Comparison of ENCODE assay signal across 8 cellular contexts in the genomic region with DNA sequence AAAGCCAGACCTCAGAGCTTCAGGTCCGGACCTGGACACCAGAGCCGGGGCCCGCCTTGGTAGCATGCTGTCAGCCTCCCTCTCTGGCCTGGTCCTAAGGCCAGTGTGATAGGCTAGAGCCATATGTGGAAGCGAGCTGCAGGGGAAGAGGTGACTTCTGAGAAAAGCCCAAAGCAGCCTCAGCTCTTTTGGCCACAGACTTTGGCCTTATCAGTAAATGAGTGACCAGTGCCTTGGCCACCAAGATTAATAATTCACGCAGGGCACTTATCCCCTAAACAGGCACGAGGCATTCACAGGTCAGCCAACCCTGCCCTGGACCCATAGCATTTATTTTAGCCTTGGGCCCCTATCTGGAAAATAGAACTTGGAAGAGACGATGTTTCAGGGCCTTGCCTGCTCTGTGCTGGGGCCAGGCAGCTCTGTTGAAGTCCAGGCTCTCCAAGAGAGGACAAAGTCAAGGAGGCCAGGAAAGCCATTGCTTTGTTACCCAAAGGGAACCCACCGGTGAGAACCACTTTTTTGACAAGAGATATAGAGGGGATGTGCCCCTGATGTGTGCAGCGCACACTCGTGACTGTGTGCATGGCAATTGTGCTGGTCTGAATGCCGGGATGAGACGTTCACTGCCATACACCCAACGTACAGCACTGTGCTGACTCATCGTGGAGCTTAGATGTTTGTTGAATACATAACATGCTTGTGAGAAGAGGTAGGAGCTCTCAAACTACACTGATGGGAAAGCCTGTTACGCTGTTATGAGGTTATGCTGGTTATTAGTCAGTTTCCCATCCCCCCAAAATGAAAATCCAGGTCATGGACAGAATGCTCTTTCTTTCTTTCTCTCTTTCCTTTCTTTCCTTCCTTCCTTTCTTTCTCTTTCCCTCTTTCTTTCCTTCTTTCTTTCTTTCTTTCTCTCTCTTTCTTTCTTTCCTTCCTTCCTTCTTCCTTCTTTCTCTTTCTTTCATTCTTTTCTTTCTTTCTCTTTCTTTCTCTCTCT. TPM values are rescaled to one million over a fixed set of nuclear protein-coding genes. Genes with fewer than 3 reads are reported as not detected.
A peak's percentile ranks its signal among the peaks of the same experiment; 100 is the strongest.
DNase-seq lines count a peak whose midpoint lies in the region; ATAC-seq and TF ChIP-seq lines count a peak whose summit lies in the region.

No MANE protein-coding gene starts in this region.

- intact Hi-C loops in cardiac septum (cut with DNase I) (no loop called here), thyroid gland (cut with DNase I) (no loop called here)

- no peak overlapping the region for H3K4me3 Mint-ChIP-seq in activated T-cell treated with anti-CD3 and anti-CD28 coated beads, Interleukin-2, amount 50 U/mL, for 4 hours

- H3K36me3 ChIP-seq in thyroid gland: no peaks in the 10 kb centered on the region

- H3K4me1 ChIP-seq in thyroid gland: no peaks in the 10 kb centered on the region

- no peak overlapping the region for H3K4me3 ChIP-seq in astrocyte of the spinal cord (ENCODE audit: low read depth, low read length)
- no peak overlapping the region for H3K4me3 ChIP-seq in retinal pigment epithelial cell (ENCODE audit: low read length)
- no peak overlapping the region for H3K4me3 ChIP-seq in thyroid gland (replicated peaks in 1 of 3)

- 87 to 91% methylated on average over 15 of the region's 15 CpGs for WGBS in thyroid gland, 2 donors

- no peaks in the 10 kb centered on the region for H3K36me3 Mint-ChIP-seq in activated T-cell treated with anti-CD3 and anti-CD28 coated beads, Interleukin-2, amount 50 U/mL, for 4 hours (ENCODE audit: insufficient read depth)

- in situ Hi-C loops in astrocyte of the spinal cord (cut with HindIII; ENCODE audit: low sequenced_read_pairs): no loop called here

- no peak overlapping the region for H3K27ac ChIP-seq in thyroid gland

- H3K9me3 ChIP-seq in thyroid gland: no peaks in the 10 kb centered on the region

- no peaks in the 10 kb centered on the region for H3K27me3 Mint-ChIP-seq in activated T-cell treated with anti-CD3 and anti-CD28 coated beads, Interleukin-2, amount 50 U/mL, for 4 hours (ENCODE audit: low read depth)

- peak; percentile 94 to 98 for ATAC-seq in activated T-cell treated with anti-CD3 and anti-CD28 coated beads, Interleukin-2, amount 50 U/mL, for 4 hours

- no peak for TF ChIP-seq POLR2A in thyroid gland (IDR thresholded peaks at IDR 0.05)

- DNase-seq in activated T-cell treated with anti-CD3 and anti-CD28 coated beads, Interleukin-2, amount 50 U/mL, for 4 hours: no peak
- no peak for DNase-seq in activated T-cell treated with anti-CD3 and anti-CD28 coated beads, Interleukin-2, amount 50 U/mL, for 1 hour
- DNase-seq in HT-29 (ENCODE audit: low spot score) (peak; percentile 74), astrocyte of the spinal cord (ENCODE audit: low read depth, low spot score) (peak; percentile 85), retinal pigment epithelial cell (ENCODE audit: low read depth) (peak; percentile 73), cardiac septum (ENCODE audit: low spot score) (no peak), thyroid gland (no peak), NCI-H345 (lab: John Stamatoyannopoulos, UW) (no peak)

- peaks cover 46% of the 10 kb centered on the region for H3K4me1 Mint-ChIP-seq in activated T-cell treated with anti-CD3 and anti-CD28 coated beads, Interleukin-2, amount 50 U/mL, for 4 hours (ENCODE audit: low read depth)

- TF ChIP-seq CTCF in astrocyte of the spinal cord (IDR thresholded peaks at IDR 0.05; ENCODE audit: low read depth, low read length) (no peak), retinal pigment epithelial cell (conservative IDR thresholded peaks at IDR 0.05; ENCODE audit: low read depth, low read length) (no peak), thyroid gland (IDR thresholded peaks at IDR 0.05) (no peak)

- H3K27me3 ChIP-seq in thyroid gland: no peaks in the 10 kb centered on the region

- no peaks in the 10 kb centered on the region for H3K9me3 Mint-ChIP-seq in activated T-cell treated with anti-CD3 and anti-CD28 coated beads, Interleukin-2, amount 50 U/mL, for 4 hours

RNA-seq across cellular contexts. Expression of gene SLC34A1, which starts 5.0 kb away (rescaled TPM):
- total RNA-seq in activated T-cell treated with anti-CD3 and anti-CD28 coated beads, Interleukin-2, amount 50 U/mL, for 4 hours: not detected
- not detected in 2 replicates for total RNA-seq in HT-29 (2014; rRNA removed; shearing (Covaris generic))
- total RNA-seq in cardiac septum (not detected), thyroid gland (not detected)

RNA-seq across cellular contexts. Expression of gene PFN3, which starts 21.3 kb away (rescaled TPM):
- not detected for total RNA-seq in activated T-cell treated with anti-CD3 and anti-CD28 coated beads, Interleukin-2, amount 50 U/mL, for 4 hours
- not detected in 2 replicates for total RNA-seq in HT-29 (2014; rRNA removed; shearing (Covaris generic))
- not detected for total RNA-seq in cardiac septum
- not detected for total RNA-seq in thyroid gland

RNA-seq across cellular contexts. Expression of gene RGS14, which starts 21.5 kb away (rescaled TPM):
- 10 to 100 TPM; 43.7 to 62.3 (median 46.2) TPM for total RNA-seq in activated T-cell treated with anti-CD3 and anti-CD28 coated beads, Interleukin-2, amount 50 U/mL, for 4 hours
- total RNA-seq in HT-29 (2014; rRNA removed; shearing (Covaris generic)): 48.9 and 58.3 TPM in 2 replicates
- total RNA-seq in cardiac septum (4.3 TPM), thyroid gland (10 to 100 TPM; 22.9 to 42.7 (median 26.7) TPM)

RNA-seq across cellular contexts. Expression of gene LMAN2, which starts 27.7 kb away (rescaled TPM):
- 100 to 1,000 TPM; 120 to 129 (median 127) TPM for total RNA-seq in activated T-cell treated with anti-CD3 and anti-CD28 coated beads, Interleukin-2, amount 50 U/mL, for 4 hours
- total RNA-seq in HT-29 (2014; rRNA removed; shearing (Covaris generic)): 234 and 262 TPM in 2 replicates
- total RNA-seq in cardiac septum: 67.5 TPM
- 100 to 1,000 TPM; 309 to 465 (median 383) TPM for total RNA-seq in thyroid gland

RNA-seq across cellular contexts. Expression of gene F12, which starts 30.2 kb away (rescaled TPM):
- 1 to 10 TPM; 1.7 to 5.7 (median 3.1) TPM for total RNA-seq in activated T-cell treated with anti-CD3 and anti-CD28 coated beads, Interleukin-2, amount 50 U/mL, for 4 hours
- total RNA-seq in HT-29 (2014; rRNA removed; shearing (Covaris generic)): 52.9 TPM in 2 replicates
- total RNA-seq in cardiac septum (not detected), thyroid gland (1 to 10 TPM in 2 of 4 donors, under 1 TPM in 1, not detected in 1; 0.42 to 2.6 (median 1.1) TPM)

Comparison
In these comparisons a context has a peak if more than half of its experiments do, and no peak if none do; other contexts are left out.
1. DNase-seq: peak in HT-29 (single experiment), astrocyte of the spinal cord (single experiment) and retinal pigment epithelial cell (single experiment); none in activated T-cell treated with anti-CD3 and anti-CD28 coated beads, Interleukin-2, amount 50 U/mL, for 4 hours (single experiment), activated T-cell treated with anti-CD3 and anti-CD28 coated beads, Interleukin-2, amount 50 U/mL, for 1 hour (single experiment), cardiac septum (single experiment), thyroid gland (0 of 2) and NCI-H345 (single experiment).